Comparison of ENCODE assay signal across 8 cellular contexts in the genomic region with DNA sequence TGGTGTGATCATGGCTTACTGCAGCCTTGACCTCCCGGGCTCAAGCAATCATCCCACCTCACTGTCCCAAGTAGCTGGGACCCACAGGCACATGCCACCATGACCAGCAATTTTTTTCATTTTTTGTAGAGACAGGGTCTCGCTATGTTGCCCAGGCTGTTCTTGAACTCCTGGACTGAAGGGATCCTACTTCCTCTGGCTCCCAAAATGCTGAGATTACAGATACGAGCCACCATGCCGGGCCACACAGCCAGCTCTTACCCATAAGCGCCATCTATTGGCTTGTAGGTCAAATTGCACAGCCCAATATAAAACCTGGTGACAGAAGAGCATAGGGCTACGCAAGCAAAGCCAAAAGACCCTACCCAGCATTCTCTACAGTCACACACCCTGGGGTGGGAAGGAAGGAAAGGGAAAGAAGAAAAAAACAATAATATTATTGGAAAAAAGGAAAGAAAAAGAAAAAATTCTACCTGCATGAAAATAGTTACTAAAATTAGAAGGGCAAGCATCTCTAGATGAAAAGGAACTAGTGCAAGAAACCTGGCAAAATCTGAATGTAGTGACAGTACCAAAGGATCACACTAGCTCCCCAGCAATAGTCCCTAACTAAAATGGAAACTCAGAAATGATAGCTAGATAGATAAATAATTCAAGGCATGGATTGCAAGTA. TPM values are rescaled to one million over a fixed set of nuclear protein-coding genes. Genes with fewer than 3 reads are reported as not detected.
DNase-seq lines count a peak whose midpoint lies in the region; ATAC-seq and TF ChIP-seq lines count a peak whose summit lies in the region.

No MANE protein-coding gene starts in this region.

- H3K27me3 Mint-ChIP-seq in brain, result no peaks in the 10 kb centered on the region

- no peak overlapping the region for H3K27ac Mint-ChIP-seq in brain

- H3K27me3 ChIP-seq in left lung (no peaks in the 10 kb centered on the region), aorta (ENCODE audit: control insufficient read depth in 1 of 2, insufficient read depth in 2 of 2, low read length in 1 of 2) (no peaks in the 10 kb centered on the region)

- DNase-seq in COLO668 (lab: John Stamatoyannopoulos, UW; ENCODE audit: unreplicated experiment) (peak; percentile 43), NOMO-1 treated with DMSO at 0.1 percent for 48 hours (lab: John Stamatoyannopoulos, UW; ENCODE audit: unreplicated experiment) (peak; percentile 57), left lung (no peak), aorta (no peak), medulla oblongata (ENCODE audit: extremely low spot score) (no peak)

- H3K9me3 Mint-ChIP-seq in brain, result peaks cover 0 to 27% (median 16%) of the 10 kb centered on the region in 5 experiments

- WGBS in aorta, 2 donors, result 39 to 41% methylated on average over 6 of the region's 6 CpGs

- peak; percentile 52 to 68 for TF ChIP-seq CTCF in brain (conservative IDR thresholded peaks at IDR 0.05)
- peak; percentile 53 to 64 for TF ChIP-seq CTCF in left lung (IDR thresholded peaks at IDR 0.05)

- H3K4me3 Mint-ChIP-seq in brain, result no peak overlapping the region

- H3K36me3 Mint-ChIP-seq in brain, result no peaks in the 10 kb centered on the region

- no peaks in the 10 kb centered on the region for H3K36me3 ChIP-seq in left lung
- H3K36me3 ChIP-seq in aorta (ENCODE audit: control insufficient read depth in 1 of 2, insufficient read depth in 2 of 2, low read length in 1 of 2), result no peaks in the 10 kb centered on the region

- intact Hi-C loops in left lung (cut with DNase I) (no loop called here), aorta (cut with DNase I) (loop anchor here (5.0 to 10.0 kb wide), 4 partner anchors 136 to 263 kb away; no protein-coding TSS in a partner anchor)

- peak; percentile 97 for ATAC-seq in GM18868 (IDR thresholded peaks at IDR 0.05; ENCODE audit: unreplicated experiment)
- peak; percentile 89 for ATAC-seq in HG03442 (IDR thresholded peaks at IDR 0.05; ENCODE audit: unreplicated experiment)
- peak; percentile 93 for ATAC-seq in left lung
- peak; percentile 72 for ATAC-seq in aorta (ENCODE audit: low FRiP score)

- no peak overlapping the region for H3K27ac ChIP-seq in left lung
- H3K27ac ChIP-seq in aorta (ENCODE audit: low read depth in 1 of 2, low read length in 2 of 2), result no peak overlapping the region

- H3K9me3 ChIP-seq in left lung, result no peaks in the 10 kb centered on the region
- H3K9me3 ChIP-seq in aorta (ENCODE audit: control insufficient read depth, low read length), result no peaks in the 10 kb centered on the region

- H3K4me1 Mint-ChIP-seq in brain, result no peaks in the 10 kb centered on the region

- H3K4me1 ChIP-seq in left lung, result peaks cover 0 to 19% of the 10 kb centered on the region in 2 donors
- H3K4me1 ChIP-seq in aorta (ENCODE audit: control insufficient read depth in 1 of 2, insufficient read depth in 2 of 2, low read length in 2 of 2), result no peaks in the 10 kb centered on the region

- H3K4me3 ChIP-seq in left lung (no peak overlapping the region), aorta (ENCODE audit: low read length in 2 of 2) (no peak overlapping the region)

RNA-seq across cellular contexts. Expression of gene AMPH, which starts 29.4 kb away (rescaled TPM):
- polyA plus RNA-seq in brain (ENCODE audit: insufficient read depth, low read depth, low replicate concordance) (71.5 TPM), aorta (1 to 10 TPM; 1.3 to 2.5 TPM)
- total RNA-seq in left lung (1 to 10 TPM in 1 of 2 donors, under 1 TPM in 1; 0.90 to 4.8 TPM), aorta (1 to 10 TPM; 6.3 to 8.8 TPM)

Comparison
In these comparisons a context has a peak if more than half of its experiments do, and no peak if none do; other contexts are left out.
1. DNase-seq: peak in COLO668 (single experiment) and NOMO-1 treated with DMSO at 0.1 percent for 48 hours (single experiment); none in left lung (0 of 2), aorta (0 of 2) and medulla oblongata (single experiment).
2. intact Hi-C loops: an anchor here in aorta (5.0 to 10.0 kb wide); none called in left lung.
3. Peak in every context shown above with its lines, with median percentiles within 50 percentile points of each other: ATAC-seq.